In the genomic region with DNA sequence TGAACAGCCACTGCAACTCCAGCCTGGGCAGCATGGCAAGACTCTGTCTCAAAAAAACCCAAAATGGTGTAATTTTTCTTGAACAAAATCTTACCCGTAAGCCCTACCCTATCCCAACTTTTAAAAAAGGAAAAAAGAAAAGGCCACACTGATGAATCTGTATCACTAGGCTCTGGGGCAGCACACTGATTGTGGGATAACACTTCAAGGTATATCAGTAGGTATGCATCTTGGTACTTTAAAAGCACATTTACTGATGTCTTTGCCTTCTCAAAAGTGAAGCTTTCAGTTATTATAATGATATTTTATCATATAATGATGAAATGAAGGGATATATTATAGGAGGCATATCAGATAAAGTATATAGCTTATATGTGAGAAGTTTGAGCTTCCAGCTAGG, we compare ENCODE assay signal across 23 cellular contexts. TPM values are rescaled to one million over a fixed set of nuclear protein-coding genes. Genes with fewer than 3 reads are reported as not detected.
A peak's percentile ranks its signal among the peaks of the same experiment; 100 is the strongest.
DNase-seq lines count a peak whose midpoint lies in the region; ATAC-seq and TF ChIP-seq lines count a peak whose summit lies in the region.
"Had no signal": no experiment of that assay in that cellular context is flagged by ENCODE, and none has a peak within 500 bp of the region (broad histone marks: within the 10 kb centered on the region; RNA-seq: fewer than 3 reads in every experiment).

No MANE protein-coding gene starts in this region.

- POLR2A ChIA-PET in HEK293 (lab: Yijun Ruan, JAX), result no interaction called here

- H3K4me3 ChIP-seq in HEK293 (ENCODE audit: low read depth, low read length) (no peak overlapping the region), endodermal cell (ENCODE audit: low read length) (peak overlapping the region; percentile 67), subcutaneous abdominal adipose tissue (ENCODE audit: low read depth in 1 of 5, low read length in 5 of 5) (peak overlapping the region in 3 of 5 donors; percentile 3 to 31 (median 29))
- H3K4me3 ChIP-seq: BLaER1, GM12878 had no signal

- H3K9me3 ChIP-seq in HEK293 (ENCODE audit: control insufficient read depth, insufficient read depth, low read depth, low read length) (peaks cover 9% of the 10 kb centered on the region), endodermal cell (ENCODE audit: control insufficient read depth, low read length) (peaks cover 99% of the 10 kb centered on the region), subcutaneous abdominal adipose tissue (ENCODE audit: control insufficient read depth in 5 of 5, low read length in 5 of 5) (peaks cover 37 to 68% (median 55%) of the 10 kb centered on the region in 5 donors)

- peaks cover 73 to 97% of the 10 kb centered on the region in 2 experiments for H3K36me3 ChIP-seq in HEK293 (ENCODE audit: control insufficient read depth in 2 of 2, insufficient read depth in 1 of 2, low read length in 2 of 2)
- H3K36me3 ChIP-seq in endodermal cell (ENCODE audit: control insufficient read depth, insufficient read depth, low read length), result peaks cover 90% of the 10 kb centered on the region
- peaks cover 67 to 89% (median 82%) of the 10 kb centered on the region in 5 donors for H3K36me3 ChIP-seq in subcutaneous abdominal adipose tissue (ENCODE audit: control insufficient read depth in 5 of 5, insufficient read depth in 5 of 5, low read length in 5 of 5)

- H3K9me3 Mint-ChIP-seq in endodermal cell, result peaks cover 98% of the 10 kb centered on the region

- H3K27ac Mint-ChIP-seq in endodermal cell, result no peak overlapping the region
- H3K27ac Mint-ChIP-seq: CD14-positive monocyte; CD4-positive, alpha-beta memory T cell; CD4-positive, CD25-positive, alpha-beta regulatory T cell; CD8-positive, alpha-beta memory T cell had no signal

- WGBS in endodermal cell (ENCODE audit: insufficient coverage in 1 of 2, insufficient read length in 1 of 2), 2 experiments, result 92 to 100% methylated on average over 1 of the region's 1 CpG

- peaks cover 97% of the 10 kb centered on the region for H3K36me3 Mint-ChIP-seq in endodermal cell (ENCODE audit: low read depth)
- H3K36me3 Mint-ChIP-seq: CD4-positive, CD25-positive, alpha-beta regulatory T cell had no signal

- TF ChIP-seq CTCF in HEK293 (tag by site-specific recombination; IDR thresholded peaks at IDR 0.05), result no peak
- no peak for TF ChIP-seq CTCF in endodermal cell (conservative IDR thresholded peaks at IDR 0.05)

- no peaks in the 10 kb centered on the region for H3K4me1 ChIP-seq in HEK293 (ENCODE audit: control insufficient read depth, insufficient read depth, low read length)
- H3K4me1 ChIP-seq in endodermal cell (ENCODE audit: control insufficient read depth, insufficient read depth, low read length), result no peaks in the 10 kb centered on the region
- H3K4me1 ChIP-seq in subcutaneous abdominal adipose tissue (ENCODE audit: control insufficient read depth in 5 of 5, insufficient read depth in 5 of 5, low read length in 5 of 5), result no peaks in the 10 kb centered on the region
- H3K4me1 ChIP-seq: BE2C, BLaER1 had no signal

- H3K27ac ChIP-seq in HEK293 (ENCODE audit: extremely low read depth, low read depth, low read length) (no peak overlapping the region), endodermal cell (ENCODE audit: low read depth, low read length) (no peak overlapping the region), subcutaneous abdominal adipose tissue (ENCODE audit: low read depth, low read length) (no peak overlapping the region)
- H3K27ac ChIP-seq: BLaER1 had no signal

- DNase-seq in endodermal cell, result no peak
- DNase-seq: 8988T; ACHN; BE2C; C1 segment of cervical spinal cord; CD4-positive, alpha-beta memory T cell; CD4-positive, CD25-positive, alpha-beta regulatory T cell; CD8-positive, alpha-beta memory T cell; COR-L47; DMS 273 treated with DMSO at 0.1 percent for 48 hours; DMS153; DMS53; DMS79; DND-41; EL; GDM1 had no signal

- no peak overlapping the region for H3K4me3 Mint-ChIP-seq in endodermal cell
- H3K4me3 Mint-ChIP-seq: CD14-positive monocyte; CD4-positive, alpha-beta memory T cell; CD4-positive, CD25-positive, alpha-beta regulatory T cell; CD8-positive, alpha-beta memory T cell had no signal

- H3K27me3 ChIP-seq in endodermal cell (ENCODE audit: control insufficient read depth, insufficient read depth, low read length, poor library complexity, severe bottlenecking) (no peaks in the 10 kb centered on the region), subcutaneous abdominal adipose tissue (ENCODE audit: control insufficient read depth in 5 of 5, insufficient read depth in 4 of 5, low read length in 5 of 5) (no peaks in the 10 kb centered on the region)
- H3K27me3 ChIP-seq: BE2C, BLaER1 had no signal

- H3K27me3 Mint-ChIP-seq in endodermal cell (ENCODE audit: insufficient read depth), result no peaks in the 10 kb centered on the region
- H3K27me3 Mint-ChIP-seq: CD4-positive, CD25-positive, alpha-beta regulatory T cell had no signal

- H3K9ac ChIP-seq in endodermal cell (ENCODE audit: extremely low read depth, low read length, poor library complexity, severe bottlenecking), result no peak overlapping the region
- no peak overlapping the region for H3K9ac ChIP-seq in subcutaneous abdominal adipose tissue (ENCODE audit: low read length in 5 of 5)
- H3K9ac ChIP-seq: BLaER1 had no signal

- no peaks in the 10 kb centered on the region for H3K4me1 Mint-ChIP-seq in endodermal cell
- H3K4me1 Mint-ChIP-seq: CD14-positive monocyte; CD4-positive, alpha-beta memory T cell; CD4-positive, CD25-positive, alpha-beta regulatory T cell; CD8-positive, alpha-beta memory T cell had no signal

- ATAC-seq in GM19467 (IDR thresholded peaks at IDR 0.05; ENCODE audit: unreplicated experiment), result no peak
- no peak for ATAC-seq in GM21515 (IDR thresholded peaks at IDR 0.05; ENCODE audit: unreplicated experiment)
- ATAC-seq: GM12878 had no signal

- CTCF ChIA-PET in HEK293 (lab: Yijun Ruan, JAX), result no interaction called here

TF ChIP-seq in HEK293, 187 proteins besides CTCF, POLR2A, EP300 and RAD21:
- TF ChIP-seq PATZ1 (tag by site-specific recombination; IDR thresholded peaks at IDR 0.05) (no peak), MEIS1 (CRISPR knock-in tag; IDR thresholded peaks at IDR 0.05; ENCODE audit: borderline replicate concordance) (no peak), SETDB1 (IDR thresholded peaks at IDR 0.05; ENCODE audit: insufficient read length, low read length) (peak; percentile 92), ZBTB21 (tag by site-specific recombination; IDR thresholded peaks at IDR 0.05) (no peak), ZFP37 (tag by site-specific recombination; IDR thresholded peaks at IDR 0.05) (no peak)

RNA-seq across cellular contexts. Expression of gene ZNF112, which starts 24.3 kb away (rescaled TPM):
- total RNA-seq in endodermal cell, result 1 to 10 TPM; 5.0 to 6.1 TPM
- 6.0 TPM for polyA plus RNA-seq in endodermal cell (2013, experiment 1 of 2)
- polyA plus RNA-seq in endodermal cell (2013, experiment 2 of 2), result 5.1 TPM
- total RNA-seq: CD4-positive, CD25-positive, alpha-beta regulatory T cell had no signal
- polyA plus RNA-seq: CD14-positive monocyte; CD4-positive, alpha-beta memory T cell; CD8-positive, alpha-beta memory T cell had no signal

RNA-seq across cellular contexts. Expression of gene ZNF235, which starts 27.3 kb away (rescaled TPM):
- total RNA-seq in endodermal cell, result 10 to 100 TPM in 1 of 2 donors, 1 to 10 TPM in 1; 7.0 to 12.1 TPM
- 4.9 TPM for polyA plus RNA-seq in endodermal cell (2013, experiment 1 of 2)
- polyA plus RNA-seq in endodermal cell (2013, experiment 2 of 2), result 5.1 TPM
